ENCODE assay signal across 10 cellular contexts in the genomic region with DNA sequence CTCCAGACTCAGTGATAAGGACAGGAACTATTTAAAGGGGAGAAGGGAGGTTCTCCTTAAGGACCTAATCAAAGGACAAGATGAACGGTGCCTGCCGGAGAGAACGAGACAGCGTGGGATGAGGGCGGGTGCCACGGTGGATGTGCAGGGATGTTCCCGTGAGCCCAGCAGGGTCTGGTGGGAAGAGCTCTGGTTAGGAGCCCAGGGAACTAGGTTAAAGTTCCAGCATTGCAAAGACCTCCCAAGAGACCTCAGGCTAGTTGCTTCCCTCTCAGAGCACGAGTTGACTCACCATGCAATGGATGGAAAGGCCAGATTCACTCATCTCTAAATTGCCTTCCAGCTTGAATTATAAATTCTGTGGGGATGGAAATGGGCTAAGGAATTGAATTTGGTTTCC. TPM values are rescaled to one million over a fixed set of nuclear protein-coding genes. Genes with fewer than 3 reads are reported as not detected.
DNase-seq lines count a peak whose midpoint lies in the region; ATAC-seq and TF ChIP-seq lines count a peak whose summit lies in the region.
"Had no signal": no experiment of that assay in that cellular context is flagged by ENCODE, and none has a peak within 500 bp of the region (broad histone marks: within the 10 kb centered on the region; RNA-seq: fewer than 3 reads in every experiment).

No MANE protein-coding gene starts in this region.

- TF ChIP-seq CTCF in hepatocyte (IDR thresholded peaks at IDR 0.05; ENCODE audit: poor library complexity) (no peak), spleen (IDR thresholded peaks at IDR 0.05 in 8 of 11, conservative IDR thresholded peaks at IDR 0.05 in 3 of 11) (no peak)

- H3K4me1 ChIP-seq in hepatocyte (ENCODE audit: insufficient read depth) (peaks cover 43% of the 10 kb centered on the region), spleen (peaks cover 54 to 93% (median 83%) of the 10 kb centered on the region in 6 donors)

- peak overlapping the region; percentile 11 for H3K4me3 Mint-ChIP-seq in activated naive CD8-positive, alpha-beta T cell treated with anti-CD3 and anti-CD28 coated beads, Interleukin-2, amount 10 ng/mL, durations not matched to agents 7 days and 5 days
- H3K4me3 Mint-ChIP-seq: nephron progenitor cell had no signal

- H3K4me1 Mint-ChIP-seq in activated naive CD8-positive, alpha-beta T cell treated with anti-CD3 and anti-CD28 coated beads, Interleukin-2, amount 10 ng/mL, durations not matched to agents 7 days and 5 days, result peaks cover 91% of the 10 kb centered on the region

- no peaks in the 10 kb centered on the region for H3K79me2 ChIP-seq in hepatocyte

- no peaks in the 10 kb centered on the region for H3K9me3 ChIP-seq in hepatocyte (ENCODE audit: low read depth)
- H3K9me3 ChIP-seq in spleen, result no peaks in the 10 kb centered on the region

- POLR2A ChIA-PET in activated naive CD8-positive, alpha-beta T cell treated with anti-CD3 and anti-CD28 coated beads, Interleukin-2, amount 10 ng/mL, durations not matched to agents 7 days and 5 days (lab: Charles Lee), result interaction anchor here (0.9 to 28.0 kb wide), 4 partner anchors 6 to 1139 kb away, joined by 4 to 579 read pairs (median 294); a partner anchor contains a TSS

- H3K4me2 ChIP-seq in hepatocyte, result no peak overlapping the region

- H3K27me3 Mint-ChIP-seq in activated naive CD8-positive, alpha-beta T cell treated with anti-CD3 and anti-CD28 coated beads, Interleukin-2, amount 10 ng/mL, durations not matched to agents 7 days and 5 days, result no peaks in the 10 kb centered on the region

- H3K9me2 ChIP-seq in hepatocyte (replicated peaks; ENCODE audit: insufficient read depth), result no peaks in the 10 kb centered on the region

- H3K27ac ChIP-seq in hepatocyte (peak overlapping the region; percentile 87), spleen (peak overlapping the region in 7 of 8 donors; percentile 38 to 95 (median 88))

- H4K20me1 ChIP-seq in hepatocyte (ENCODE audit: insufficient read depth, poor library complexity, severe bottlenecking), result no peaks in the 10 kb centered on the region

- H3K27ac Mint-ChIP-seq in activated naive CD8-positive, alpha-beta T cell treated with anti-CD3 and anti-CD28 coated beads, Interleukin-2, amount 10 ng/mL, durations not matched to agents 7 days and 5 days, result peak overlapping the region; percentile 83

- DNase-seq in EL (peak; percentile 73), hepatocyte (ENCODE audit: low spot score) (no peak), spleen (peak; percentile 49), HuH-7 (ENCODE audit: low spot score) (no peak), NCI-H510A (lab: John Stamatoyannopoulos, UW) (no peak), A172 (ENCODE audit: low spot score) (no peak)
- peak; percentile 32 for DNase-seq in activated naive CD8-positive, alpha-beta T cell treated with anti-CD3 and anti-CD28 coated beads, Interleukin-2, amount 10 ng/mL, durations not matched to agents 7 days and 5 days
- DNase-seq: nephron progenitor cell had no signal

- WGBS in hepatocyte (ENCODE audit: low lambda C conversion rate, missing lambda C conversion rate), result 85% methylated on average over 8 of the region's 8 CpGs
- WGBS in spleen, 5 donors, result 80 to 88% (median 85%) methylated on average over 8 of the region's 8 CpGs

- no peak overlapping the region for H2AFZ ChIP-seq in hepatocyte

- H3K4me3 ChIP-seq in hepatocyte (no peak overlapping the region), spleen (no peak overlapping the region)

- H3K27me3 ChIP-seq in hepatocyte, result no peaks in the 10 kb centered on the region
- H3K27me3 ChIP-seq in spleen (replicated peaks in 1 of 7), result no peaks in the 10 kb centered on the region

- H3K36me3 ChIP-seq in hepatocyte (replicated peaks; ENCODE audit: insufficient read depth, low read depth), result no peaks in the 10 kb centered on the region
- peaks cover 0 to 15% (median 0%) of the 10 kb centered on the region in 6 donors for H3K36me3 ChIP-seq in spleen

- ATAC-seq in activated naive CD8-positive, alpha-beta T cell treated with anti-CD3 and anti-CD28 coated beads, Interleukin-2, amount 10 ng/mL, durations not matched to agents 7 days and 5 days (ENCODE audit: low read depth), result no peak
- ATAC-seq in GM19397 (IDR thresholded peaks at IDR 0.05; ENCODE audit: unreplicated experiment), result no peak

- intact Hi-C loops in spleen (cut with DNase I; ENCODE audit: low total_unique reads), result no loop called here

- no peaks in the 10 kb centered on the region for H3K9me3 Mint-ChIP-seq in activated naive CD8-positive, alpha-beta T cell treated with anti-CD3 and anti-CD28 coated beads, Interleukin-2, amount 10 ng/mL, durations not matched to agents 7 days and 5 days
- H3K9me3 Mint-ChIP-seq: nephron progenitor cell had no signal

- peaks cover 39% of the 10 kb centered on the region for H3K36me3 Mint-ChIP-seq in activated naive CD8-positive, alpha-beta T cell treated with anti-CD3 and anti-CD28 coated beads, Interleukin-2, amount 10 ng/mL, durations not matched to agents 7 days and 5 days

- TF ChIP-seq POLR2A in spleen (IDR thresholded peaks at IDR 0.05), result no peak

RNA-seq across cellular contexts. Expression of a gene that starts 14.7 kb away (rescaled TPM):
- 100 to 1,000 TPM; 231 to 238 TPM for total RNA-seq in activated naive CD8-positive, alpha-beta T cell treated with anti-CD3 and anti-CD28 coated beads, Interleukin-2, amount 10 ng/mL, durations not matched to agents 7 days and 5 days
- total RNA-seq in hepatocyte (0.16 and 2.8 TPM in 2 replicates), spleen (10 to 100 TPM; 31.9 to 77.4 (median 49.9) TPM)
- polyA plus RNA-seq in hepatocyte (2.9 and 4.1 TPM in 2 replicates), spleen (10 to 100 TPM; 29.0 to 79.1 (median 63.5) TPM)
- not detected in 2 replicates for total RNA-seq in A172 (2014; rRNA removed; shearing (Covaris generic))
- total RNA-seq: bronchial epithelial cell had no signal

RNA-seq across cellular contexts. Expression of a gene that starts 49.2 kb away (rescaled TPM):
- 1 to 10 TPM; 9.0 to 9.7 TPM for total RNA-seq in activated naive CD8-positive, alpha-beta T cell treated with anti-CD3 and anti-CD28 coated beads, Interleukin-2, amount 10 ng/mL, durations not matched to agents 7 days and 5 days
- not detected in 2 replicates for total RNA-seq in hepatocyte
- polyA plus RNA-seq in hepatocyte, result 0.07 TPM in 2 replicates
- 1 to 10 TPM in 1 of 7 donors, under 1 TPM in 5, not detected in 1; 0.14 to 1.3 (median 0.41) TPM for total RNA-seq in spleen
- under 1 TPM; 0.15 to 0.45 (median 0.21) TPM for polyA plus RNA-seq in spleen
- total RNA-seq in A172 (2014; rRNA removed; shearing (Covaris generic)), result 0.02 and 0.14 TPM in 2 replicates

Comparison
In these comparisons a context has a peak if more than half of its experiments do, and no peak if none do; other contexts are left out.
1. DNase-seq: peak in EL (single experiment), activated naive CD8-positive, alpha-beta T cell treated with anti-CD3 and anti-CD28 coated beads, Interleukin-2, amount 10 ng/mL, durations not matched to agents 7 days and 5 days (single experiment) and spleen (single experiment); none in hepatocyte (single experiment), HuH-7 (single experiment), NCI-H510A (single experiment) and A172 (single experiment).